ENCODE assay signal across 8 cellular contexts in genomic region chr1:155052412-155053400, GRCh38. TPM values are rescaled to one million over a fixed set of nuclear protein-coding genes. Genes with fewer than 3 reads are reported as not detected.
DNase-seq lines count a peak whose midpoint lies in the region; ATAC-seq, FAIRE-seq and TF ChIP-seq lines count a peak whose summit lies in the region.

No MANE protein-coding gene starts in this region.

- H3K27me3 ChIP-seq in left ventricle myocardium inferior (ENCODE audit: low read depth), result no peaks in the 10 kb centered on the region
- H3K27me3 ChIP-seq in spleen (replicated peaks in 1 of 7), result no peaks in the 10 kb centered on the region

- H3K27ac Mint-ChIP-seq in activated T-helper 1 cell treated with anti-CD3 and anti-CD28 coated beads, Interleukin-12 subunit alpha, Interleukin-12 subunit beta, Interleukin-2, Interleukin-4 antibody, amounts not matched to agents 30 ng/mL and 10 ng/mL and 1 ng/mL, durations not matched to agents 14 hours and 24 hours and 36 hours, result peak overlapping the region; percentile 70

- no peaks in the 10 kb centered on the region for H3K9me3 Mint-ChIP-seq in activated T-helper 1 cell treated with anti-CD3 and anti-CD28 coated beads, Interleukin-12 subunit alpha, Interleukin-12 subunit beta, Interleukin-2, Interleukin-4 antibody, amounts not matched to agents 30 ng/mL and 10 ng/mL and 1 ng/mL, durations not matched to agents 14 hours and 24 hours and 36 hours

- H3K27ac ChIP-seq in left ventricle myocardium inferior (replicated peaks) (peak overlapping the region; percentile 98), spleen (peak overlapping the region in 7 of 8 donors; percentile 62 to 95 (median 90))

- H3K36me3 Mint-ChIP-seq in activated T-helper 1 cell treated with anti-CD3 and anti-CD28 coated beads, Interleukin-12 subunit alpha, Interleukin-12 subunit beta, Interleukin-2, Interleukin-4 antibody, amounts not matched to agents 30 ng/mL and 10 ng/mL and 1 ng/mL, durations not matched to agents 14 hours and 24 hours and 36 hours (ENCODE audit: low read depth), result peaks cover 5% of the 10 kb centered on the region

- FAIRE-seq in GM12891 (lab: Jason Lieb, UNC), result no peak

- intact Hi-C loops in activated T-helper 1 cell treated with anti-CD3 and anti-CD28 coated beads, Interleukin-12 subunit alpha, Interleukin-12 subunit beta, Interleukin-2, Interleukin-4 antibody, amounts not matched to agents 30 ng/mL and 10 ng/mL and 1 ng/mL, durations not matched to agents 14 hours and 24 hours and 36 hours (cut with micrococcal nuclease), result loop anchor here (1.0 kb wide), 2 partner anchors 9 to 32 kb away; no protein-coding TSS in a partner anchor
- intact Hi-C loops in left ventricle myocardium inferior (cut with micrococcal nuclease), result no loop called here
- intact Hi-C loops in spleen (cut with DNase I; ENCODE audit: low total_unique reads), result no loop called here

- TF ChIP-seq CTCF in left ventricle myocardium inferior (IDR thresholded peaks at IDR 0.05; ENCODE audit: borderline replicate concordance) (no peak), spleen (IDR thresholded peaks at IDR 0.05 in 8 of 11, conservative IDR thresholded peaks at IDR 0.05 in 3 of 11) (peak in 1 of 11 experiments; percentile 4)

- no peak for ATAC-seq in HG02970 (IDR thresholded peaks at IDR 0.05; ENCODE audit: low FRiP score, unreplicated experiment)

- H3K9me3 ChIP-seq in left ventricle myocardium inferior (replicated peaks) (no peaks in the 10 kb centered on the region), spleen (no peaks in the 10 kb centered on the region)

- H3K4me1 ChIP-seq in left ventricle myocardium inferior (peaks cover 62% of the 10 kb centered on the region), spleen (peaks cover 11 to 51% (median 43%) of the 10 kb centered on the region in 6 donors)

- H3K27me3 Mint-ChIP-seq in activated T-helper 1 cell treated with anti-CD3 and anti-CD28 coated beads, Interleukin-12 subunit alpha, Interleukin-12 subunit beta, Interleukin-2, Interleukin-4 antibody, amounts not matched to agents 30 ng/mL and 10 ng/mL and 1 ng/mL, durations not matched to agents 14 hours and 24 hours and 36 hours (ENCODE audit: insufficient read depth), result no peaks in the 10 kb centered on the region

- H3K4me3 ChIP-seq in left ventricle myocardium inferior (peak overlapping the region; percentile 80), spleen (peak overlapping the region; percentile 56 to 94 (median 72))

- DNase-seq in GDM1 (lab: John Stamatoyannopoulos, UW) (peak; percentile 32), NCI-H1436 treated with DMSO at 0.1 percent for 48 hours (lab: John Stamatoyannopoulos, UW) (peak; percentile 56), left ventricle myocardium inferior (peak; percentile 67), spleen (no peak), GM12891 (ENCODE audit: insufficient read length, low spot score) (no peak)
- no peak for DNase-seq in activated T-helper 1 cell treated with anti-CD3 and anti-CD28 coated beads, Interleukin-12 subunit alpha, Interleukin-12 subunit beta, Interleukin-2, Interleukin-4 antibody, amounts not matched to agents 30 ng/mL and 10 ng/mL and 1 ng/mL, durations not matched to agents 14 hours and 24 hours and 36 hours (ENCODE audit: low spot score)
- no peak for DNase-seq in NK-92 treated with Interleukin-12 subunit alpha and Interleukin-12 subunit beta, amount 100 ng/mL, for 24 hours (lab: John Stamatoyannopoulos, UW)

- whole genome bisulfite sequencing in spleen, 5 donors, result 24 to 35% (median 30%) methylated on average over 13 of the region's 13 CpGs

- no peak for TF ChIP-seq POLR2A in spleen (IDR thresholded peaks at IDR 0.05)
- no peak for TF ChIP-seq POLR2A in GM12891 (IDR thresholded peaks at IDR 0.05; ENCODE audit: low read depth, low read length)

- H3K4me1 Mint-ChIP-seq in activated T-helper 1 cell treated with anti-CD3 and anti-CD28 coated beads, Interleukin-12 subunit alpha, Interleukin-12 subunit beta, Interleukin-2, Interleukin-4 antibody, amounts not matched to agents 30 ng/mL and 10 ng/mL and 1 ng/mL, durations not matched to agents 14 hours and 24 hours and 36 hours (ENCODE audit: low read depth), result peaks cover 28% of the 10 kb centered on the region

- H3K4me3 Mint-ChIP-seq in activated T-helper 1 cell treated with anti-CD3 and anti-CD28 coated beads, Interleukin-12 subunit alpha, Interleukin-12 subunit beta, Interleukin-2, Interleukin-4 antibody, amounts not matched to agents 30 ng/mL and 10 ng/mL and 1 ng/mL, durations not matched to agents 14 hours and 24 hours and 36 hours, result peak overlapping the region; percentile 86

- H3K36me3 ChIP-seq in left ventricle myocardium inferior (peaks cover 46% of the 10 kb centered on the region), spleen (peaks cover 0 to 45% (median 33%) of the 10 kb centered on the region in 6 donors)

TF ChIP-seq in GM12891, 5 proteins besides CTCF, POLR2A, EP300 and RAD21:
- TF ChIP-seq PAX5 (IDR thresholded peaks at IDR 0.05; ENCODE audit: insufficient read depth, low read length, severe bottlenecking) (no peak), TAF1 (IDR thresholded peaks at IDR 0.05; ENCODE audit: low read depth, low read length) (no peak), POLR2AphosphoS5 (IDR thresholded peaks at IDR 0.05; ENCODE audit: low read depth, low read length) (no peak), SPI1 (IDR thresholded peaks at IDR 0.05; ENCODE audit: low read depth, low read length) (no peak), POU2F2 (IDR thresholded peaks at IDR 0.05; ENCODE audit: low read depth, low read length) (no peak)

RNA-seq across cellular contexts. Expression of gene ADAM15, which starts 1.6 kb away (rescaled TPM):
- total RNA-seq in activated T-helper 1 cell treated with anti-CD3 and anti-CD28 coated beads, Interleukin-12 subunit alpha, Interleukin-12 subunit beta, Interleukin-2, Interleukin-4 antibody, amounts not matched to agents 30 ng/mL and 10 ng/mL and 1 ng/mL, durations not matched to agents 14 hours and 24 hours and 36 hours, result 82.9 and 86.8 TPM in 2 replicates
- total RNA-seq in left ventricle myocardium inferior (82.1 TPM), spleen (100 to 1,000 TPM in 2 of 7 donors, 10 to 100 TPM in 5; 70.8 to 205 (median 84.6) TPM)
- 100 to 1,000 TPM in 2 of 3 donors, 10 to 100 TPM in 1; 76.4 to 313 (median 286) TPM for polyA plus RNA-seq in spleen
- 8.9 TPM for polyA plus RNA-seq in GM12891 (2012; ENCODE audit: low read depth, missing spikeins)

RNA-seq across cellular contexts. Expression of gene EFNA4, which starts 10.8 kb away (rescaled TPM):
- 5.7 and 6.8 TPM in 2 replicates for total RNA-seq in activated T-helper 1 cell treated with anti-CD3 and anti-CD28 coated beads, Interleukin-12 subunit alpha, Interleukin-12 subunit beta, Interleukin-2, Interleukin-4 antibody, amounts not matched to agents 30 ng/mL and 10 ng/mL and 1 ng/mL, durations not matched to agents 14 hours and 24 hours and 36 hours
- total RNA-seq in left ventricle myocardium inferior, result 1.7 TPM
- total RNA-seq in spleen, result 1 to 10 TPM; 4.6 to 7.7 (median 6.0) TPM
- polyA plus RNA-seq in spleen, result 1 to 10 TPM; 7.3 to 9.5 (median 8.7) TPM
- polyA plus RNA-seq in GM12891 (2012; ENCODE audit: low read depth, missing spikeins), result 3.2 TPM

RNA-seq across cellular contexts. Expression of gene DCST1, which starts 19.1 kb away (rescaled TPM):
- not detected in 2 replicates for total RNA-seq in activated T-helper 1 cell treated with anti-CD3 and anti-CD28 coated beads, Interleukin-12 subunit alpha, Interleukin-12 subunit beta, Interleukin-2, Interleukin-4 antibody, amounts not matched to agents 30 ng/mL and 10 ng/mL and 1 ng/mL, durations not matched to agents 14 hours and 24 hours and 36 hours
- total RNA-seq in left ventricle myocardium inferior (not detected), spleen (not detected)
- polyA plus RNA-seq in spleen, result not detected
- polyA plus RNA-seq in GM12891 (2012; ENCODE audit: low read depth, missing spikeins), result not detected

RNA-seq across cellular contexts. Expression of gene DCST2, which starts 19.1 kb away (rescaled TPM):
- total RNA-seq in activated T-helper 1 cell treated with anti-CD3 and anti-CD28 coated beads, Interleukin-12 subunit alpha, Interleukin-12 subunit beta, Interleukin-2, Interleukin-4 antibody, amounts not matched to agents 30 ng/mL and 10 ng/mL and 1 ng/mL, durations not matched to agents 14 hours and 24 hours and 36 hours, result 0.26 and 0.27 TPM in 2 replicates
- total RNA-seq in left ventricle myocardium inferior (not detected), spleen (1 to 10 TPM in 2 of 7 donors, under 1 TPM in 4, not detected in 1; 0.54 to 4.1 (median 0.71) TPM)
- polyA plus RNA-seq in spleen, result 1 to 10 TPM; 1.0 to 2.1 (median 1.7) TPM
- 0.09 TPM for polyA plus RNA-seq in GM12891 (2012; ENCODE audit: low read depth, missing spikeins)

RNA-seq across cellular contexts. Expression of gene EFNA3, which starts 25.9 kb away (rescaled TPM):
- 2.8 and 3.0 TPM in 2 replicates for total RNA-seq in activated T-helper 1 cell treated with anti-CD3 and anti-CD28 coated beads, Interleukin-12 subunit alpha, Interleukin-12 subunit beta, Interleukin-2, Interleukin-4 antibody, amounts not matched to agents 30 ng/mL and 10 ng/mL and 1 ng/mL, durations not matched to agents 14 hours and 24 hours and 36 hours
- total RNA-seq in left ventricle myocardium inferior (0.71 TPM), spleen (1 to 10 TPM in 6 of 7 donors, not detected in 1; 1.6 to 4.3 (median 2.4) TPM)
- 1 to 10 TPM; 1.4 to 2.0 (median 1.7) TPM for polyA plus RNA-seq in spleen
- 1.7 TPM for polyA plus RNA-seq in GM12891 (2012; ENCODE audit: low read depth, missing spikeins)

Comparison
In these comparisons a context has a peak if more than half of its experiments do, and no peak if none do; other contexts are left out.
1. DNase-seq: peak in GDM1 (single experiment), NCI-H1436 treated with DMSO at 0.1 percent for 48 hours (single experiment) and left ventricle myocardium inferior (single experiment); none in activated T-helper 1 cell treated with anti-CD3 and anti-CD28 coated beads, Interleukin-12 subunit alpha, Interleukin-12 subunit beta, Interleukin-2, Interleukin-4 antibody, amounts not matched to agents 30 ng/mL and 10 ng/mL and 1 ng/mL, durations not matched to agents 14 hours and 24 hours and 36 hours (single experiment), spleen (single experiment), NK-92 treated with Interleukin-12 subunit alpha and Interleukin-12 subunit beta, amount 100 ng/mL, for 24 hours (single experiment) and GM12891 (single experiment).